In the genomic region with DNA sequence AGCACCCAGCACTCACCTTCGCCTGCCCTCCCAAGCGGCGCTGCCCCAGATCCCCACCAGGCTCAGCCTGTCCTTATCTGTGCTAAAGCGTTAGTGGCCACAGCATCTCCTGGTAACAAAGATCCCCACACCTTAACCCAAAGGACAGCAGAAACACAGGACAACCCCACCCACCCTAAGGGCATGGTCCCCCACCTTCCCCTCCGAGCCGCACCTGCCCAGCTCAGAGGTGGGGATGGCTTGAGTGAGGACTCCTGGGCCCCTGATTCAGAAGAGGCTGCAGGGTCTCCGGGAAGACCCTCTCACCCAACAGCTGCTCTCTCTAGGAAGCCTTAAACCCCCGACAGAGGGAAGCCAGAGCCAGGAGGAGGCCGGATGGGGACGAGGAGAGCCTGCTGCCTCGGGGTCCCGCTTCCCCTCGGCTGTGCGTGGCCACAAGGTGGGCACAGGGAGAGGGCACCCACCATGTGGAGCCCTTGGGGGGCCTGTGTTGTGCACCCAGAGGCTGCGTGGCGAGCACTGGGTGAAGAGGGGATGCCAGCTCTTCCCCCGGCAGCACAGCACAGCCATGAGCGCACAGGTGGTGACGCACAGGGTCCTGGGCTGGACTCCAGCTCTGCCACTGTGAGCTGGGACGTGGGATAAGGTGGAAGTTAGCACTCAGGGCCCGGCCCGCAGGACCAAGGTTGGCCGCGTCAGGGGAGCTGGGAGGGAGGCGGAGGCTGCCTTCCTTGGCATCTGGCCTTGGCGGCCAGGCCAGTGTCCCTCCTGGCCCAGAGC, we compare ENCODE assay signal across 1 cellular context.
TF ChIP-seq lines count a peak whose summit lies in the region.

No MANE protein-coding gene starts in this region.

TF ChIP-seq in HepG2, 621 proteins besides CTCF, POLR2A, EP300 and RAD21:
- TF ChIP-seq ZNF337 (CRISPR knock-in tag; IDR thresholded peaks at IDR 0.05; ENCODE audit: borderline replicate concordance, low read depth): no peak
- TF ChIP-seq ZNF136 (CRISPR knock-in tag; IDR thresholded peaks at IDR 0.05; ENCODE audit: low read depth): no peak
- no peak for TF ChIP-seq ZNF562 (CRISPR knock-in tag; IDR thresholded peaks at IDR 0.05; ENCODE audit: borderline replicate concordance)
- TF ChIP-seq, protein P1, sequence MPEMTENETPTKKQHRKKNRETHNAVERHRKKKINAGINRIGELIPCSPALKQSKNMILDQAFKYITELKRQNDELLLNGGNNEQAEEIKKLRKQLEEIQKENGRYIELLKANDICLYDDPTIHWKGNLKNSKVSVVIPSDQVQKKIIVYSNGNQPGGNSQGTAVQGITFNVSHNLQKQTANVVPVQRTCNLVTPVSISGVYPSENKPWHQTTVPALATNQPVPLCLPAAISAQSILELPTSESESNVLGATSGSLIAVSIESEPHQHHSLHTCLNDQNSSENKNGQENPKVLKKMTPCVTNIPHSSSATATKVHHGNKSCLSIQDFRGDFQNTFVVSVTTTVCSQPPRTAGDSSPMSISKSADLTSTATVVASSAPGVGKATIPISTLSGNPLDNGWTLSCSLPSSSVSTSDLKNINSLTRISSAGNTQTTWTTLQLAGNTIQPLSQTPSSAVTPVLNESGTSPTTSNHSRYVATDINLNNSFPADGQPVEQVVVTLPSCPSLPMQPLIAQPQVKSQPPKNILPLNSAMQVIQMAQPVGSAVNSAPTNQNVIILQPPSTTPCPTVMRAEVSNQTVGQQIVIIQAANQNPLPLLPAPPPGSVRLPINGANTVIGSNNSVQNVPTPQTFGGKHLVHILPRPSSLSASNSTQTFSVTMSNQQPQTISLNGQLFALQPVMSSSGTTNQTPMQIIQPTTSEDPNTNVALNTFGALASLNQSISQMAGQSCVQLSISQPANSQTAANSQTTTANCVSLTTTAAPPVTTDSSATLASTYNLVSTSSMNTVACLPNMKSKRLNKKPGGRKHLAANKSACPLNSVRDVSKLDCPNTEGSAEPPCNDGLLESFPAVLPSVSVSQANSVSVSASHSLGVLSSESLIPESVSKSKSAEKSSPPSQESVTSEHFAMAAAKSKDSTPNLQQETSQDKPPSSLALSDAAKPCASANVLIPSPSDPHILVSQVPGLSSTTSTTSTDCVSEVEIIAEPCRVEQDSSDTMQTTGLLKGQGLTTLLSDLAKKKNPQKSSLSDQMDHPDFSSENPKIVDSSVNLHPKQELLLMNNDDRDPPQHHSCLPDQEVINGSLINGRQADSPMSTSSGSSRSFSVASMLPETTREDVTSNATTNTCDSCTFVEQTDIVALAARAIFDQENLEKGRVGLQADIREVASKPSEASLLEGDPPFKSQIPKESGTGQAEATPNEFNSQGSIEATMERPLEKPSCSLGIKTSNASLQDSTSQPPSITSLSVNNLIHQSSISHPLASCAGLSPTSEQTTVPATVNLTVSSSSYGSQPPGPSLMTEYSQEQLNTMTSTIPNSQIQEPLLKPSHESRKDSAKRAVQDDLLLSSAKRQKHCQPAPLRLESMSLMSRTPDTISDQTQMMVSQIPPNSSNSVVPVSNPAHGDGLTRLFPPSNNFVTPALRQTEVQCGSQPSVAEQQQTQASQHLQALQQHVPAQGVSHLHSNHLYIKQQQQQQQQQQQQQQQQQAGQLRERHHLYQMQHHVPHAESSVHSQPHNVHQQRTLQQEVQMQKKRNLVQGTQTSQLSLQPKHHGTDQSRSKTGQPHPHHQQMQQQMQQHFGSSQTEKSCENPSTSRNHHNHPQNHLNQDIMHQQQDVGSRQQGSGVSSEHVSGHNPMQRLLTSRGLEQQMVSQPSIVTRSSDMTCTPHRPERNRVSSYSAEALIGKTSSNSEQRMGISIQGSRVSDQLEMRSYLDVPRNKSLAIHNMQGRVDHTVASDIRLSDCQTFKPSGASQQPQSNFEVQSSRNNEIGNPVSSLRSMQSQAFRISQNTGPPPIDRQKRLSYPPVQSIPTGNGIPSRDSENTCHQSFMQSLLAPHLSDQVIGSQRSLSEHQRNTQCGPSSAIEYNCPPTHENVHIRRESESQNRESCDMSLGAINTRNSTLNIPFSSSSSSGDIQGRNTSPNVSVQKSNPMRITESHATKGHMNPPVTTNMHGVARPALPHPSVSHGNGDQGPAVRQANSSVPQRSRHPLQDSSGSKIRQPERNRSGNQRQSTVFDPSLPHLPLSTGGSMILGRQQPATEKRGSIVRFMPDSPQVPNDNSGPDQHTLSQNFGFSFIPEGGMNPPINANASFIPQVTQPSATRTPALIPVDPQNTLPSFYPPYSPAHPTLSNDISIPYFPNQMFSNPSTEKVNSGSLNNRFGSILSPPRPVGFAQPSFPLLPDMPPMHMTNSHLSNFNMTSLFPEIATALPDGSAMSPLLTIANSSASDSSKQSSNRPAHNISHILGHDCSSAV (CRISPR knock-in tag; IDR thresholded peaks at IDR 0.05; ENCODE audit: borderline replicate concordance): no peak
- TF ChIP-seq ZNF329 (CRISPR knock-in tag; IDR thresholded peaks at IDR 0.05; ENCODE audit: low read depth): no peak
- TF ChIP-seq KDM5A (IDR thresholded peaks at IDR 0.05; ENCODE audit: borderline replicate concordance, low read length): no peak
- TF ChIP-seq SPEN (CRISPR knock-in tag; IDR thresholded peaks at IDR 0.05; ENCODE audit: low read depth): no peak
- no peak for TF ChIP-seq CBX5 (CRISPR knock-in tag; IDR thresholded peaks at IDR 0.05; ENCODE audit: borderline replicate concordance)
- TF ChIP-seq PHF5A (CRISPR knock-in tag; IDR thresholded peaks at IDR 0.05; ENCODE audit: low read depth, unreplicated experiment): no peak
- TF ChIP-seq, protein P2, sequence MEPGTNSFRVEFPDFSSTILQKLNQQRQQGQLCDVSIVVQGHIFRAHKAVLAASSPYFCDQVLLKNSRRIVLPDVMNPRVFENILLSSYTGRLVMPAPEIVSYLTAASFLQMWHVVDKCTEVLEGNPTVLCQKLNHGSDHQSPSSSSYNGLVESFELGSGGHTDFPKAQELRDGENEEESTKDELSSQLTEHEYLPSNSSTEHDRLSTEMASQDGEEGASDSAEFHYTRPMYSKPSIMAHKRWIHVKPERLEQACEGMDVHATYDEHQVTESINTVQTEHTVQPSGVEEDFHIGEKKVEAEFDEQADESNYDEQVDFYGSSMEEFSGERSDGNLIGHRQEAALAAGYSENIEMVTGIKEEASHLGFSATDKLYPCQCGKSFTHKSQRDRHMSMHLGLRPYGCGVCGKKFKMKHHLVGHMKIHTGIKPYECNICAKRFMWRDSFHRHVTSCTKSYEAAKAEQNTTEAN (CRISPR knock-in tag; conservative IDR thresholded peaks at IDR 0.05): no peak
- no peak for TF ChIP-seq NR2F6 (IDR thresholded peaks at IDR 0.05)
- no peak for TF ChIP-seq NR2F6 (CRISPR knock-in tag; IDR thresholded peaks at IDR 0.05)
- TF ChIP-seq ZFP36L1 (CRISPR knock-in tag; IDR thresholded peaks at IDR 0.05): no peak
- TF ChIP-seq, protein P3, sequence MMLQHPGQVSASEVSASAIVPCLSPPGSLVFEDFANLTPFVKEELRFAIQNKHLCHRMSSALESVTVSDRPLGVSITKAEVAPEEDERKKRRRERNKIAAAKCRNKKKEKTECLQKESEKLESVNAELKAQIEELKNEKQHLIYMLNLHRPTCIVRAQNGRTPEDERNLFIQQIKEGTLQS (CRISPR knock-in tag; IDR thresholded peaks at IDR 0.05): no peak
- no peak for TF ChIP-seq EZH2 (conservative IDR thresholded peaks at IDR 0.05; ENCODE audit: low read depth, low read length)
TF ChIP-seq in HepG2: peak in this region for 0.
